In genomic region chr2:153404792-153405191, GRCh38 we compare ENCODE assay signal across 17 cellular contexts.
"Had no signal": no experiment of that assay in that cellular context is flagged by ENCODE, and none has a peak within 500 bp of the region (broad histone marks: within the 10 kb centered on the region; RNA-seq: fewer than 3 reads in every experiment).

No MANE protein-coding gene starts in this region.

- DNase-seq: activated CD4-positive, alpha-beta memory T cell treated with anti-CD3 and anti-CD28 coated beads, Interleukin-2, amount 10 ng/mL, durations not matched to agents 7 days and 5 days; activated CD4-positive, alpha-beta T cell treated with anti-CD3 and anti-CD28 coated beads for 36 hours; activated gamma-delta T cell treated with Interleukin-2 at 50 U/mL for 16 hours; activated naive CD8-positive, alpha-beta T cell treated with anti-CD3 and anti-CD28 coated beads, Interleukin-2, amount 10 ng/mL, durations not matched to agents 7 days and 5 days; activated T-cell treated with anti-CD3 and anti-CD28 coated beads, Interleukin-2, amount 50 U/mL, for 72 hours; anterior cingulate cortex; dermis blood vessel endothelial cell; hypothalamus; kidney; left ventricle myocardium superior; retina; stimulated activated CD4-positive, alpha-beta T cell treated with anti-CD3 and anti-CD28 coated beads, Interleukin-15, amount 100 ng/mL, for 24 hours; stimulated activated CD4-positive, alpha-beta T cell treated with anti-CD3 and anti-CD28 coated beads, Interleukin-4, amount 100 ng/mL, for 4 hours; stimulated activated naive CD8-positive, alpha-beta T cell treated with anti-CD3 and anti-CD28 coated beads, Interleukin-15, amount 100 ng/mL, for 72 hours; T1000; testis had no signal

- H3K4me3 ChIP-seq: testis had no signal

- H3K4me1 Mint-ChIP-seq: activated CD4-positive, alpha-beta memory T cell treated with anti-CD3 and anti-CD28 coated beads, Interleukin-2, amount 10 ng/mL, durations not matched to agents 7 days and 5 days; activated CD4-positive, alpha-beta T cell treated with anti-CD3 and anti-CD28 coated beads for 36 hours; activated naive CD8-positive, alpha-beta T cell treated with anti-CD3 and anti-CD28 coated beads, Interleukin-2, amount 10 ng/mL, durations not matched to agents 7 days and 5 days; stimulated activated naive CD8-positive, alpha-beta T cell treated with anti-CD3 and anti-CD28 coated beads, Interleukin-15, amount 100 ng/mL, for 72 hours had no signal

- H3K27ac ChIP-seq: testis, VCaP had no signal

- H3K27ac Mint-ChIP-seq: activated CD4-positive, alpha-beta memory T cell treated with anti-CD3 and anti-CD28 coated beads, Interleukin-2, amount 10 ng/mL, durations not matched to agents 7 days and 5 days; activated CD4-positive, alpha-beta T cell treated with anti-CD3 and anti-CD28 coated beads for 36 hours; activated naive CD8-positive, alpha-beta T cell treated with anti-CD3 and anti-CD28 coated beads, Interleukin-2, amount 10 ng/mL, durations not matched to agents 7 days and 5 days; activated T-cell treated with anti-CD3 and anti-CD28 coated beads, Interleukin-2, amount 50 U/mL, for 72 hours; stimulated activated naive CD8-positive, alpha-beta T cell treated with anti-CD3 and anti-CD28 coated beads, Interleukin-15, amount 100 ng/mL, for 72 hours had no signal

- H3K9me3 ChIP-seq: testis had no signal

- H3K27me3 ChIP-seq: testis had no signal

- H3K4me1 ChIP-seq: testis had no signal

- ATAC-seq: activated CD4-positive, alpha-beta T cell treated with anti-CD3 and anti-CD28 coated beads for 36 hours; activated T-cell treated with anti-CD3 and anti-CD28 coated beads, Interleukin-2, amount 50 U/mL, for 72 hours; left ventricle myocardium superior; stimulated activated naive CD8-positive, alpha-beta T cell treated with anti-CD3 and anti-CD28 coated beads, Interleukin-15, amount 100 ng/mL, for 72 hours had no signal

- FAIRE-seq: kidney had no signal

- H3K36me3 Mint-ChIP-seq: activated naive CD8-positive, alpha-beta T cell treated with anti-CD3 and anti-CD28 coated beads, Interleukin-2, amount 10 ng/mL, durations not matched to agents 7 days and 5 days had no signal

- H3K4me3 Mint-ChIP-seq: activated CD4-positive, alpha-beta memory T cell treated with anti-CD3 and anti-CD28 coated beads, Interleukin-2, amount 10 ng/mL, durations not matched to agents 7 days and 5 days; activated CD4-positive, alpha-beta T cell treated with anti-CD3 and anti-CD28 coated beads for 36 hours; activated naive CD8-positive, alpha-beta T cell treated with anti-CD3 and anti-CD28 coated beads, Interleukin-2, amount 10 ng/mL, durations not matched to agents 7 days and 5 days; activated T-cell treated with anti-CD3 and anti-CD28 coated beads, Interleukin-2, amount 50 U/mL, for 72 hours; stimulated activated naive CD8-positive, alpha-beta T cell treated with anti-CD3 and anti-CD28 coated beads, Interleukin-15, amount 100 ng/mL, for 72 hours had no signal

- H3K9me3 Mint-ChIP-seq: activated CD4-positive, alpha-beta memory T cell treated with anti-CD3 and anti-CD28 coated beads, Interleukin-2, amount 10 ng/mL, durations not matched to agents 7 days and 5 days; activated T-cell treated with anti-CD3 and anti-CD28 coated beads, Interleukin-2, amount 50 U/mL, for 72 hours; stimulated activated naive CD8-positive, alpha-beta T cell treated with anti-CD3 and anti-CD28 coated beads, Interleukin-15, amount 100 ng/mL, for 72 hours had no signal

- H3K27me3 Mint-ChIP-seq: activated CD4-positive, alpha-beta memory T cell treated with anti-CD3 and anti-CD28 coated beads, Interleukin-2, amount 10 ng/mL, durations not matched to agents 7 days and 5 days; activated CD4-positive, alpha-beta T cell treated with anti-CD3 and anti-CD28 coated beads for 36 hours; activated naive CD8-positive, alpha-beta T cell treated with anti-CD3 and anti-CD28 coated beads, Interleukin-2, amount 10 ng/mL, durations not matched to agents 7 days and 5 days had no signal
